11 cellular contexts compared by ENCODE assay signal in genomic region chr20:44599715-44600114, GRCh38. TPM values are rescaled to one million over a fixed set of nuclear protein-coding genes. Genes with fewer than 3 reads are reported as not detected.
DNase-seq lines count a peak whose midpoint lies in the region; ATAC-seq and TF ChIP-seq lines count a peak whose summit lies in the region.
"Had no signal": no experiment of that assay in that cellular context is flagged by ENCODE, and none has a peak within 500 bp of the region (broad histone marks: within the 10 kb centered on the region; RNA-seq: fewer than 3 reads in every experiment).

No MANE protein-coding gene starts in this region.

- no peaks in the 10 kb centered on the region for H3K79me2 ChIP-seq in trophoblast cell (ENCODE audit: control insufficient read depth, insufficient read depth, low read length, poor library complexity)

- DNase-seq in heart right ventricle (no peak), Right ventricle myocardium superior (no peak), endothelial cell (ENCODE audit: low spot score) (no peak), trophoblast cell (no peak), upper lobe of left lung (no peak), NCI-H187 (lab: John Stamatoyannopoulos, UW) (no peak), omental fat pad (ENCODE audit: low spot score) (no peak)
- no peak for DNase-seq in activated CD4-positive, alpha-beta T cell treated with anti-CD3 and anti-CD28 coated beads for 4 hours
- DNase-seq: activated CD4-positive, alpha-beta T cell treated with anti-CD3 and anti-CD28 coated beads, Interleukin-2, amount 50 U/mL, for 1 hour; NCI-H1694 treated with DMSO at 0.1 percent for 48 hours; NCI-H526 had no signal

- peaks cover 2% of the 10 kb centered on the region for H3K27me3 Mint-ChIP-seq in endothelial cell (ENCODE audit: unreplicated experiment)

- no peak overlapping the region for H2AK5ac ChIP-seq in trophoblast cell (ENCODE audit: low read length)

- H3K4me1 ChIP-seq in heart right ventricle (peaks cover 44 to 100% (median 98%) of the 10 kb centered on the region in 9 donors), trophoblast cell (ENCODE audit: control insufficient read depth in 1 of 2, insufficient read depth in 2 of 2, low read length in 2 of 2) (peaks cover 12 to 13% of the 10 kb centered on the region in 2 experiments), upper lobe of left lung (peaks cover 69 to 94% (median 75%) of the 10 kb centered on the region in 4 donors)

- H4K12ac ChIP-seq in trophoblast cell (ENCODE audit: low read depth, low read length) = no peak overlapping the region

- no peak overlapping the region for H2BK12ac ChIP-seq in trophoblast cell (ENCODE audit: low read length)

- TF ChIP-seq EP300 in upper lobe of left lung (IDR thresholded peaks at IDR 0.05) = no peak

- H3K4me2 ChIP-seq in trophoblast cell (ENCODE audit: low read length) = no peak overlapping the region

- H3K36me3 Mint-ChIP-seq in endothelial cell (ENCODE audit: low read depth, unreplicated experiment) = peaks cover 17% of the 10 kb centered on the region

- no peak overlapping the region for H2BK120ac ChIP-seq in trophoblast cell (ENCODE audit: insufficient read depth, low read length, poor library complexity)

- intact Hi-C loops in heart right ventricle (cut with DNase I) (loop anchor here in 6 of 10 donors (2.0 to 10.0 kb wide), 5 partner anchors 15 to 385 kb away; partner anchors contain the start of genes PKIG (in 3 of the 6), FITM2 (in 1 of the 6), OSER1 (in 1 of the 6) and TTPAL (in 1 of the 6)), Right ventricle myocardium superior (cut with DNase I) (no loop called here)

- H4K91ac ChIP-seq in trophoblast cell (ENCODE audit: low read depth, low read length) = peak overlapping the region; percentile 70

- no peaks in the 10 kb centered on the region for H3K27me3 ChIP-seq in heart right ventricle
- no peaks in the 10 kb centered on the region for H3K27me3 ChIP-seq in trophoblast cell (ENCODE audit: insufficient read depth, low read length)
- no peaks in the 10 kb centered on the region for H3K27me3 ChIP-seq in upper lobe of left lung

- H3K4me3 Mint-ChIP-seq in endothelial cell (ENCODE audit: unreplicated experiment) = peak overlapping the region; percentile 63

- ATAC-seq in heart right ventricle = no peak
- no peak for ATAC-seq in Right ventricle myocardium superior (ENCODE audit: poor library complexity)
- ATAC-seq in upper lobe of left lung (ENCODE audit: low FRiP score in 2 of 2) = no peak
- no peak for ATAC-seq in omental fat pad (ENCODE audit: low FRiP score)

- H3K79me1 ChIP-seq in trophoblast cell (ENCODE audit: low read length) = peaks cover 9% of the 10 kb centered on the region

- no peaks in the 10 kb centered on the region for H3K9me3 Mint-ChIP-seq in endothelial cell (ENCODE audit: unreplicated experiment)

- no peak overlapping the region for H3K27ac Mint-ChIP-seq in endothelial cell (ENCODE audit: unreplicated experiment)

- H3K9ac ChIP-seq in trophoblast cell (ENCODE audit: low read length) = no peak overlapping the region

- H2AFZ ChIP-seq in trophoblast cell (ENCODE audit: insufficient read depth, low read length, poor library complexity) = no peak overlapping the region

- H3K36me3 ChIP-seq in heart right ventricle = peaks cover 0 to 19% (median 0%) of the 10 kb centered on the region in 9 donors
- no peaks in the 10 kb centered on the region for H3K36me3 ChIP-seq in trophoblast cell (ENCODE audit: control insufficient read depth in 1 of 2, insufficient read depth in 2 of 2, low read length in 2 of 2)
- H3K36me3 ChIP-seq in upper lobe of left lung = peaks cover 0 to 4% (median 0%) of the 10 kb centered on the region in 4 donors

- H3K18ac ChIP-seq in trophoblast cell (ENCODE audit: low read length) = no peak overlapping the region

- no peak overlapping the region for H2BK5ac ChIP-seq in trophoblast cell (ENCODE audit: low read depth, low read length, poor library complexity)

- no peak overlapping the region for H4K8ac ChIP-seq in trophoblast cell (ENCODE audit: low read depth, low read length)

- H3K23ac ChIP-seq in trophoblast cell (ENCODE audit: low read length) = no peak overlapping the region

- peaks cover 52% of the 10 kb centered on the region for H3K4me1 Mint-ChIP-seq in endothelial cell (ENCODE audit: unreplicated experiment)

- 55 to 68% methylated on average over 1 of the region's 1 CpG for WGBS in heart right ventricle, 2 donors
- no CpG with 5 or more reads among the region's 1 CpG for WGBS in trophoblast cell (ENCODE audit: extremely low coverage, insufficient coverage, insufficient read length)
- 0 to 33% methylated on average over 1 of the region's 1 CpG for WGBS in upper lobe of left lung, 2 donors

- H3K4me3 ChIP-seq in heart right ventricle (peak overlapping the region in 7 of 10 donors; percentile 28 to 49 (median 36)), trophoblast cell (ENCODE audit: low read depth, low read length) (no peak overlapping the region), upper lobe of left lung (no peak overlapping the region)

- H3K27ac ChIP-seq in heart right ventricle (peak overlapping the region; percentile 78 to 98 (median 92)), trophoblast cell (ENCODE audit: low read depth, low read length) (no peak overlapping the region), upper lobe of left lung (peak overlapping the region; percentile 67 to 85 (median 80))

- H3K14ac ChIP-seq in trophoblast cell (ENCODE audit: low read length) = no peak overlapping the region

- H3K9me3 ChIP-seq in heart right ventricle = no peaks in the 10 kb centered on the region
- H3K9me3 ChIP-seq in trophoblast cell (ENCODE audit: insufficient read depth, low read depth, low read length) = peaks cover 1% of the 10 kb centered on the region
- H3K9me3 ChIP-seq in upper lobe of left lung = no peaks in the 10 kb centered on the region

- no peak for TF ChIP-seq POLR2A in upper lobe of left lung (IDR thresholded peaks at IDR 0.05)

- TF ChIP-seq CTCF in heart right ventricle (IDR thresholded peaks at IDR 0.05) = no peak
- no peak for TF ChIP-seq CTCF in endothelial cell (IDR thresholded peaks at IDR 0.05; ENCODE audit: unreplicated experiment)
- no peak for TF ChIP-seq CTCF in upper lobe of left lung (IDR thresholded peaks at IDR 0.05)
- TF ChIP-seq CTCF in omental fat pad (IDR thresholded peaks at IDR 0.05) = no peak

- no peak overlapping the region for H3K4ac ChIP-seq in trophoblast cell (ENCODE audit: low read depth, low read length)

RNA-seq across cellular contexts. Expression of gene PKIG, which starts 17.3 kb away (rescaled TPM):
- 100 to 1,000 TPM; 155 to 342 (median 231) TPM for total RNA-seq in heart right ventricle
- 100 to 1,000 TPM; 180 to 196 TPM for polyA plus RNA-seq in heart right ventricle
- 180 TPM for total RNA-seq in Right ventricle myocardium superior
- 184 TPM for total RNA-seq in endothelial cell (ENCODE audit: unreplicated experiment)
- polyA plus RNA-seq in trophoblast cell (2013) = 27.2 and 27.9 TPM in 2 replicates
- 10 to 100 TPM; 46.1 to 91.5 (median 67.8) TPM for total RNA-seq in upper lobe of left lung
- 100 to 1,000 TPM in 3 of 4 donors, 10 to 100 TPM in 1; 90.8 to 133 (median 118) TPM for total RNA-seq in omental fat pad

RNA-seq across cellular contexts. Expression of gene ADA, which starts 51.8 kb away (rescaled TPM):
- total RNA-seq in heart right ventricle (10 to 100 TPM in 1 of 10 donors, 1 to 10 TPM in 9; 1.6 to 18.3 (median 3.8) TPM), Right ventricle myocardium superior (8.9 TPM), endothelial cell (ENCODE audit: unreplicated experiment) (137 TPM), upper lobe of left lung (1 to 10 TPM; 5.0 to 9.4 (median 7.2) TPM), omental fat pad (10 to 100 TPM; 11.5 to 62.6 (median 15.4) TPM)
- 10 to 100 TPM; 12.9 to 18.3 TPM for polyA plus RNA-seq in heart right ventricle
- 94.2 and 104 TPM in 2 replicates for polyA plus RNA-seq in trophoblast cell (2013)

Comparison
In these comparisons a context has a peak if more than half of its experiments do, and no peak if none do; other contexts are left out.
1. H3K4me3 ChIP-seq: peak in heart right ventricle (7 of 10); none in trophoblast cell (single experiment) and upper lobe of left lung (0 of 4).